Comparison of ENCODE assay signal across 13 cellular contexts in the genomic region with DNA sequence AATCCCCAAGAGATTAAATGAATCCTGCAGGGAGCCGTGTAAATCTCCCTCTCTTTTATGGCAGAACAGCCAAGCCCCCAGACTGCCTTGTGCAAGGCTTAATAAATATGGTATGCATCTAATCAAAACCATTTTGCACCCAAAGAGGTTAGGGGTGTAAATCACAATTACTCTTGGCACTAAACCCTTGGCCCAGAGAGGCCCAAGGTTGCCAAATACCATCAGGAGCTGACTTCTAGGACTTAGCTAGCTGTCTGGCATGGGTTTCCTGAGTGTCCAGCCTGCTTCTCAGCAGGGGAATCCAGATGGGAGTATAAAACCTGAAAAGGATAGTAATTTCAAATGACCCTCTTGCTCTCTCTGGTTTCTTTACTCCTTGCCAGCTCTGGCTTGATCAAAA.
DNase-seq lines count a peak whose midpoint lies in the region; ATAC-seq and TF ChIP-seq lines count a peak whose summit lies in the region.
"Had no signal": no experiment of that assay in that cellular context is flagged by ENCODE, and none has a peak within 500 bp of the region (broad histone marks: within the 10 kb centered on the region; RNA-seq: fewer than 3 reads in every experiment).

No MANE protein-coding gene starts in this region.

- 32 to 53% (median 41%) methylated on average over 1 of the region's 1 CpG for WGBS in adrenal gland, 4 donors

- H3K9me3 ChIP-seq in neural progenitor cell (ENCODE audit: low read depth): no peaks in the 10 kb centered on the region
- no peaks in the 10 kb centered on the region for H3K9me3 ChIP-seq in adrenal gland (replicated peaks in 1 of 3)
- H3K9me3 ChIP-seq: BE2C had no signal

- no peak for TF ChIP-seq POLR2A in adrenal gland (IDR thresholded peaks at IDR 0.05)

- in situ Hi-C loops in G401 (cut with HindIII; ENCODE audit: low sequenced_read_pairs): no loop called here

- no peaks in the 10 kb centered on the region for H3F3A ChIP-seq in neural progenitor cell (ENCODE audit: low read depth)

- H3K27me3 ChIP-seq in neural progenitor cell (no peaks in the 10 kb centered on the region), adrenal gland (no peaks in the 10 kb centered on the region)
- H3K27me3 ChIP-seq: BE2C had no signal

- peaks cover 12% of the 10 kb centered on the region for H3K4me1 Mint-ChIP-seq in neural progenitor cell

- ATAC-seq in HG03025 (IDR thresholded peaks at IDR 0.05; ENCODE audit: low FRiP score, unreplicated experiment) (no peak), HG02610 (IDR thresholded peaks at IDR 0.05; ENCODE audit: unreplicated experiment) (no peak)
- ATAC-seq: HepG2 had no signal

- no peaks in the 10 kb centered on the region for H3K9me3 Mint-ChIP-seq in neural progenitor cell
- H3K9me3 Mint-ChIP-seq: H9 had no signal

- H3K79me2 ChIP-seq in neural progenitor cell (ENCODE audit: low read depth): no peaks in the 10 kb centered on the region

- DNase-seq in G401 (ENCODE audit: low spot score) (peak; percentile 21), NCI-H82 treated with DMSO at 0.1 percent for 48 hours (lab: John Stamatoyannopoulos, UW; ENCODE audit: unreplicated experiment) (peak; percentile 43), epidermal melanocyte (ENCODE audit: insufficient read length, low spot score) (peak; percentile 42), neural progenitor cell (ENCODE audit: low spot score) (peak; percentile 34), adrenal gland (no peak)
- DNase-seq: BE2C; CD4-positive, alpha-beta memory T cell; GOT3; H9 had no signal

- TF ChIP-seq CTCF in neural progenitor cell (IDR thresholded peaks at IDR 0.05) (no peak), adrenal gland (IDR thresholded peaks at IDR 0.05) (no peak)

- no peak overlapping the region for H3K27ac Mint-ChIP-seq in neural progenitor cell
- H3K27ac Mint-ChIP-seq: CD4-positive, alpha-beta memory T cell; H9 had no signal

- no peaks in the 10 kb centered on the region for H3K36me3 Mint-ChIP-seq in neural progenitor cell
- H3K36me3 Mint-ChIP-seq: CD4-positive, alpha-beta memory T cell had no signal

- H3K27ac ChIP-seq in neural progenitor cell (no peak overlapping the region), adrenal gland (no peak overlapping the region)
- H3K27ac ChIP-seq: C4-2B had no signal

- peaks cover 15% of the 10 kb centered on the region for H3K27me3 Mint-ChIP-seq in neural progenitor cell (ENCODE audit: insufficient read depth, low read depth)

- H3K4me3 Mint-ChIP-seq in neural progenitor cell: no peak overlapping the region
- H3K4me3 Mint-ChIP-seq: CD4-positive, alpha-beta memory T cell; H9 had no signal

- H3K4me3 ChIP-seq in neural progenitor cell (no peak overlapping the region), adrenal gland (no peak overlapping the region)

- H3K36me3 ChIP-seq in neural progenitor cell (no peaks in the 10 kb centered on the region), adrenal gland (replicated peaks in 1 of 2) (no peaks in the 10 kb centered on the region)
- H3K36me3 ChIP-seq: BE2C had no signal

- H3K9ac ChIP-seq in neural progenitor cell: no peak overlapping the region

- no peak overlapping the region for H2AFZ ChIP-seq in neural progenitor cell (replicated peaks)

- no peak overlapping the region for H3K4me2 ChIP-seq in neural progenitor cell

- intact Hi-C loops in adrenal gland (cut with DNase I): no loop called here

- H3K4me1 ChIP-seq in neural progenitor cell (peaks cover 22% of the 10 kb centered on the region), adrenal gland (replicated peaks in 1 of 2) (no peaks in the 10 kb centered on the region)
- H3K4me1 ChIP-seq: BE2C had no signal

- H4K20me1 ChIP-seq in neural progenitor cell (ENCODE audit: low read depth): no peaks in the 10 kb centered on the region

Comparison
In these comparisons a context has a peak if more than half of its experiments do, and no peak if none do; other contexts are left out.
1. DNase-seq: peak in G401 (single experiment), NCI-H82 treated with DMSO at 0.1 percent for 48 hours (single experiment), epidermal melanocyte (single experiment) and neural progenitor cell (single experiment); none in adrenal gland (0 of 7).